13 cellular contexts compared by ENCODE assay signal in genomic region chr17:73400915-73401545, GRCh38.
"Had no signal": no experiment of that assay in that cellular context is flagged by ENCODE, and none has a peak within 500 bp of the region (broad histone marks: within the 10 kb centered on the region; RNA-seq: fewer than 3 reads in every experiment).

No MANE protein-coding gene starts in this region.

- H3K9me3 ChIP-seq: adrenal gland, gastroesophageal sphincter, neutrophil had no signal

- H3K27ac ChIP-seq: adrenal gland, cardiac muscle cell, gastroesophageal sphincter, neutrophil had no signal

- DNase-seq: activated CD4-positive, alpha-beta T cell treated with anti-CD3 and anti-CD28 coated beads, Interleukin-2, amount 50 U/mL, for 4 hours; activated T-cell treated with anti-CD3 and anti-CD28 coated beads, Interleukin-2, amount 50 U/mL, for 1 hour; retina; stimulated activated CD4-positive, alpha-beta T cell treated with anti-CD3 and anti-CD28 coated beads, Interleukin-2, amount 100 ng/mL, for 48 hours; T-helper 9 cell had no signal

- H3K4me3 ChIP-seq: adrenal gland, cardiac muscle cell, gastroesophageal sphincter had no signal

- H3K27me3 Mint-ChIP-seq: activated CD8-positive, alpha-beta memory T cell treated with anti-CD3 and anti-CD28 coated beads, Interleukin-2, amount 10 ng/mL, durations not matched to agents 7 days and 5 days; activated naive CD4-positive, alpha-beta T cell treated with anti-CD3 and anti-CD28 coated beads, Interleukin-2, amount 10 ng/mL, durations not matched to agents 7 days and 5 days; naive thymus-derived CD8-positive, alpha-beta T cell; stimulated activated memory B cell treated with anti-CD40 and anti-IgM and Interleukin-4, amounts not matched to agents 10 μg/mL and 1 μg/mL and 100 μg/mL, for 72 hours had no signal

- H3K36me3 Mint-ChIP-seq: activated CD8-positive, alpha-beta memory T cell treated with anti-CD3 and anti-CD28 coated beads, Interleukin-2, amount 10 ng/mL, durations not matched to agents 7 days and 5 days; activated naive CD4-positive, alpha-beta T cell treated with anti-CD3 and anti-CD28 coated beads, Interleukin-2, amount 10 ng/mL, durations not matched to agents 7 days and 5 days had no signal

- H3K27me3 ChIP-seq: adrenal gland, cardiac muscle cell, gastroesophageal sphincter, neutrophil had no signal

- H3K4me1 Mint-ChIP-seq: activated CD8-positive, alpha-beta memory T cell treated with anti-CD3 and anti-CD28 coated beads, Interleukin-2, amount 10 ng/mL, durations not matched to agents 7 days and 5 days; activated naive CD4-positive, alpha-beta T cell treated with anti-CD3 and anti-CD28 coated beads, Interleukin-2, amount 10 ng/mL, durations not matched to agents 7 days and 5 days; stimulated activated memory B cell treated with anti-CD40 and anti-IgM and Interleukin-4, amounts not matched to agents 10 μg/mL and 1 μg/mL and 100 μg/mL, for 72 hours had no signal

- H3K4me1 ChIP-seq: adrenal gland, gastroesophageal sphincter had no signal

- H3K4me3 Mint-ChIP-seq: activated CD8-positive, alpha-beta memory T cell treated with anti-CD3 and anti-CD28 coated beads, Interleukin-2, amount 10 ng/mL, durations not matched to agents 7 days and 5 days; activated naive CD4-positive, alpha-beta T cell treated with anti-CD3 and anti-CD28 coated beads, Interleukin-2, amount 10 ng/mL, durations not matched to agents 7 days and 5 days; naive thymus-derived CD8-positive, alpha-beta T cell; stimulated activated memory B cell treated with anti-CD40 and anti-IgM and Interleukin-4, amounts not matched to agents 10 μg/mL and 1 μg/mL and 100 μg/mL, for 72 hours had no signal

- H3K9me3 Mint-ChIP-seq: activated naive CD4-positive, alpha-beta T cell treated with anti-CD3 and anti-CD28 coated beads, Interleukin-2, amount 10 ng/mL, durations not matched to agents 7 days and 5 days; naive thymus-derived CD8-positive, alpha-beta T cell; stimulated activated memory B cell treated with anti-CD40 and anti-IgM and Interleukin-4, amounts not matched to agents 10 μg/mL and 1 μg/mL and 100 μg/mL, for 72 hours had no signal

- H3K36me3 ChIP-seq: adrenal gland, gastroesophageal sphincter, neutrophil had no signal

- H3K27ac Mint-ChIP-seq: activated CD8-positive, alpha-beta memory T cell treated with anti-CD3 and anti-CD28 coated beads, Interleukin-2, amount 10 ng/mL, durations not matched to agents 7 days and 5 days; activated naive CD4-positive, alpha-beta T cell treated with anti-CD3 and anti-CD28 coated beads, Interleukin-2, amount 10 ng/mL, durations not matched to agents 7 days and 5 days; stimulated activated memory B cell treated with anti-CD40 and anti-IgM and Interleukin-4, amounts not matched to agents 10 μg/mL and 1 μg/mL and 100 μg/mL, for 72 hours had no signal
